Comparison of ENCODE assay signal across 23 cellular contexts in the genomic region with DNA sequence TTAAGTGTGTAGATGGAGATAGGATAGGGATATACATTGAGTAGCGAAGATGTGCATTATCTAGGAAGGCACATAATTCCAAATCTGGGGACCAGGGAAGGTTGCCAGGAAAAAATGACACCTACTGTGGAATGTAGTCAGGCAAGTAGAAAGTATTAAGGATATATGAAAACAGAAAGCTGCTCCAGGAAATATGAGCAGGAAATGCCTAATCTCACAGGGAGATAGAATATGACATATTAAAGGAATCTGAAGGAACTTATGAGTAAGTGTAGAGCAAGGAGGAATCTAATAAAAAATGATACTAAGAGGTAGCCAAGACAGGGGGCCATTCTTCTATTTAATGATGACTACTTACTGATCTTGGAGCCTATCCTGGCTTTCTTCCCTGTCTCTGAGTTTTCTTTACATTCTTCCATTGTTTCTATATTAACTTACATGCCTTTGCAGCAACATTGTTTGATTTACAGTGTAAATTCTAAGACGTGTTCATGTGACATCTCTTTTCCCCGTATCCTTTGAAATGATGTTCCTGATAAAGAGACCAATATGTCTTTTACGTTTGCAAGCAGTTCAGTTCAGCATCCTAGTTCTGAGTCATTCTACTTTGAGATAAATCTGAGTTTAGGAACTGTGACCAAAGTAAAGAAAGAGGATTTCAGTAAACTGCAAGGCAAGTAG. TPM values are rescaled to one million over a fixed set of nuclear protein-coding genes. Genes with fewer than 3 reads are reported as not detected.
DNase-seq lines count a peak whose midpoint lies in the region; ATAC-seq and TF ChIP-seq lines count a peak whose summit lies in the region.
"Had no signal": no experiment of that assay in that cellular context is flagged by ENCODE, and none has a peak within 500 bp of the region (broad histone marks: within the 10 kb centered on the region; RNA-seq: fewer than 3 reads in every experiment).

No MANE protein-coding gene starts in this region.

- H3K79me2 ChIP-seq in mammary epithelial cell (ENCODE audit: insufficient read depth, low read length), result no peaks in the 10 kb centered on the region

- peaks cover 7% of the 10 kb centered on the region for H3K4me1 Mint-ChIP-seq in MCF 10A (ENCODE audit: insufficient read depth, unreplicated experiment)
- H3K4me1 Mint-ChIP-seq: activated CD4-positive, alpha-beta T cell treated with anti-CD3 and anti-CD28 coated beads for 36 hours; CD14-positive monocyte; IgD-negative memory B cell; naive thymus-derived CD8-positive, alpha-beta T cell had no signal

- no peaks in the 10 kb centered on the region for H3K36me3 Mint-ChIP-seq in MCF 10A (ENCODE audit: insufficient read depth, unreplicated experiment)
- H3K36me3 Mint-ChIP-seq: CD14-positive monocyte; IgD-negative memory B cell; naive thymus-derived CD8-positive, alpha-beta T cell had no signal

- peaks cover 16% of the 10 kb centered on the region for H3K4me1 ChIP-seq in mammary epithelial cell (ENCODE audit: insufficient read depth, low read length)
- H3K4me1 ChIP-seq in psoas muscle, result no peaks in the 10 kb centered on the region
- H3K4me1 ChIP-seq: HAP-1, tibial artery had no signal

- H3K36me3 ChIP-seq in mammary epithelial cell (ENCODE audit: insufficient read depth, low read length), result no peaks in the 10 kb centered on the region
- no peaks in the 10 kb centered on the region for H3K36me3 ChIP-seq in SK-N-MC (ENCODE audit: insufficient read depth, low read length)
- H3K36me3 ChIP-seq in psoas muscle (ENCODE audit: insufficient read depth in 1 of 2, low read depth in 1 of 2), result no peaks in the 10 kb centered on the region
- H3K36me3 ChIP-seq: HAP-1, tibial artery had no signal

- BruUV-seq in mammary epithelial cell (replicated peaks; lab: Mats Ljungman, UMichigan), result no TSS peak
- BruUV-seq in MCF 10A (replicated peaks; lab: Mats Ljungman, UMichigan), result no TSS peak

- dilution Hi-C loops in mammary epithelial cell (cut with HindIII; ENCODE audit: low sequenced_read_pairs), result no loop called here

- no peaks in the 10 kb centered on the region for H3K27me3 Mint-ChIP-seq in MCF 10A (ENCODE audit: insufficient read depth, unreplicated experiment)
- H3K27me3 Mint-ChIP-seq: activated CD4-positive, alpha-beta T cell treated with anti-CD3 and anti-CD28 coated beads for 36 hours; IgD-negative memory B cell; naive thymus-derived CD8-positive, alpha-beta T cell had no signal

- DNase-seq in mammary epithelial cell, result peak; percentile 24
- no peak for DNase-seq in MCF 10A (ENCODE audit: unreplicated experiment)
- peak; percentile 37 for DNase-seq in SK-N-MC (ENCODE audit: low read depth, low spot score)
- peak; percentile 77 for DNase-seq in fibroblast of the aortic adventitia (ENCODE audit: low read depth)
- DNase-seq in psoas muscle, result no peak
- no peak for DNase-seq in NCI-H748 treated with DMSO at 0.1 percent for 48 hours (lab: John Stamatoyannopoulos, UW)
- no peak for DNase-seq in T-helper 2 cell
- DNase-seq: activated CD4-positive, alpha-beta T cell treated with anti-CD3 and anti-CD28 coated beads for 36 hours; activated naive CD4-positive, alpha-beta T cell; DMS153; erythroblast; head of caudate nucleus; naive thymus-derived CD8-positive, alpha-beta T cell; NCI-H1930; NCI-H510A treated with DMSO at 0.1 percent for 48 hours; posterior cingulate gyrus; tibial artery had no signal

- no peak overlapping the region for H3K27ac ChIP-seq in mammary epithelial cell (ENCODE audit: insufficient read depth, low read depth, low read length)
- H3K27ac ChIP-seq in SK-N-MC, result peak overlapping the region; percentile 40; the same call in 1 of the 2 replicates
- no peak overlapping the region for H3K27ac ChIP-seq in psoas muscle
- H3K27ac ChIP-seq: 22Rv1, tibial artery had no signal

- H3K4me3 Mint-ChIP-seq in MCF 10A (ENCODE audit: unreplicated experiment), result no peak overlapping the region
- H3K4me3 Mint-ChIP-seq: activated CD4-positive, alpha-beta T cell treated with anti-CD3 and anti-CD28 coated beads for 36 hours; CD14-positive monocyte; IgD-negative memory B cell; naive thymus-derived CD8-positive, alpha-beta T cell had no signal

- H3K9me3 ChIP-seq in mammary epithelial cell (replicated peaks; ENCODE audit: insufficient read depth, low read length) (no peaks in the 10 kb centered on the region), SK-N-MC (ENCODE audit: low read depth, low read length) (no peaks in the 10 kb centered on the region), psoas muscle (no peaks in the 10 kb centered on the region)
- H3K9me3 ChIP-seq: HAP-1, tibial artery had no signal

- no peak overlapping the region for H3K9ac ChIP-seq in mammary epithelial cell (ENCODE audit: insufficient read depth, low read length)
- no peak overlapping the region for H3K9ac ChIP-seq in SK-N-MC (ENCODE audit: insufficient read length)

- no peaks in the 10 kb centered on the region for H3K9me3 Mint-ChIP-seq in MCF 10A (ENCODE audit: unreplicated experiment)
- H3K9me3 Mint-ChIP-seq: CD14-positive monocyte had no signal

- peak overlapping the region; percentile 30 for H3K4me2 ChIP-seq in mammary epithelial cell (ENCODE audit: insufficient read depth, low read depth, low read length)

- in situ Hi-C loops in mammary epithelial cell (cut with MboI; ENCODE audit: low sequenced_read_pairs in 2 of 2), result no loop called here

- TF ChIP-seq CTCF in mammary epithelial cell (conservative IDR thresholded peaks at IDR 0.05 in 1 of 2, IDR thresholded peaks at IDR 0.05 in 1 of 2; ENCODE audit: extremely low read depth in 1 of 2, insufficient read depth in 1 of 2, low read depth in 1 of 2, low read length in 2 of 2), result no peak
- TF ChIP-seq CTCF in MCF 10A (IDR thresholded peaks at IDR 0.05; ENCODE audit: unreplicated experiment), result no peak
- TF ChIP-seq CTCF in fibroblast of the aortic adventitia (IDR thresholded peaks at IDR 0.05; ENCODE audit: insufficient read depth, low read length), result no peak
- TF ChIP-seq CTCF in psoas muscle (IDR thresholded peaks at IDR 0.05), result no peak

- H3K27ac Mint-ChIP-seq in MCF 10A (ENCODE audit: low read depth, unreplicated experiment), result no peak overlapping the region
- H3K27ac Mint-ChIP-seq: activated CD4-positive, alpha-beta T cell treated with anti-CD3 and anti-CD28 coated beads for 36 hours; CD14-positive monocyte; IgD-negative memory B cell; naive thymus-derived CD8-positive, alpha-beta T cell had no signal

- POLR2A ChIA-PET in MCF 10A (lab: Yijun Ruan, JAX), result no interaction called here

- ATAC-seq in HG03457 (IDR thresholded peaks at IDR 0.05; ENCODE audit: unreplicated experiment) (no peak), psoas muscle (no peak)
- ATAC-seq: activated CD4-positive, alpha-beta T cell treated with anti-CD3 and anti-CD28 coated beads for 36 hours; naive thymus-derived CD8-positive, alpha-beta T cell had no signal

- H2AFZ ChIP-seq in mammary epithelial cell (ENCODE audit: low read depth, low read length), result peak overlapping the region; percentile 42

- intact Hi-C loops in mammary epithelial cell (cut with micrococcal nuclease), result no loop called here
- intact Hi-C loops in MCF 10A (cut with micrococcal nuclease), result no loop called here
- intact Hi-C loops in psoas muscle (cut with DNase I), result no loop called here

- CTCF ChIA-PET in mammary epithelial cell (lab: Charles Lee; ENCODE audit: low non-redundant PET) (no interaction called here), MCF 10A (lab: Yijun Ruan, JAX) (interaction anchor here (1.0 kb wide), 1 partner anchor 8 kb away, joined by 3 read pairs; no protein-coding TSS in a partner anchor)

- H3K4me3 ChIP-seq in mammary epithelial cell (replicated peaks in 1 of 3; ENCODE audit: insufficient read depth in 1 of 3, low read depth in 2 of 3, low read length in 3 of 3) (no peak overlapping the region), SK-N-MC (peak overlapping the region; percentile 43), fibroblast of the aortic adventitia (ENCODE audit: low read depth, low read length) (no peak overlapping the region), psoas muscle (no peak overlapping the region)
- H3K4me3 ChIP-seq: HAP-1, tibial artery had no signal

- 34% methylated on average over 3 of the region's 4 CpGs for WGBS in mammary epithelial cell (ENCODE audit: low coverage, missing lambda C conversion rate)
- WGBS in psoas muscle, 3 donors, result 75 to 80% (median 78%) methylated on average over 4 of the region's 4 CpGs

- H3K27me3 ChIP-seq in mammary epithelial cell (ENCODE audit: insufficient read depth, low read length) (no peaks in the 10 kb centered on the region), psoas muscle (ENCODE audit: insufficient read depth in 3 of 3, low read length in 2 of 3) (no peaks in the 10 kb centered on the region)
- H3K27me3 ChIP-seq: tibial artery had no signal

- no peaks in the 10 kb centered on the region for H4K20me1 ChIP-seq in mammary epithelial cell (ENCODE audit: insufficient read depth, low read length)

RNA-seq across cellular contexts. Expression of a gene that starts 58.5 kb away (rescaled TPM):
- total RNA-seq in mammary epithelial cell (not detected), MCF 10A (2022) (not detected in 2 replicates), fibroblast of the aortic adventitia (ENCODE audit: low replicate concordance) (not detected in 2 replicates), psoas muscle (under 1 TPM in 2 of 4 donors, not detected in 2; 0.27 TPM)
- polyA plus RNA-seq in mammary epithelial cell (not detected), psoas muscle (under 1 TPM; 0.03 to 0.04 (median 0.04) TPM)
- polyA minus RNA-seq in mammary epithelial cell, result not detected
- total RNA-seq: activated CD4-positive, alpha-beta T cell treated with anti-CD3 and anti-CD28 coated beads for 36 hours; naive thymus-derived CD8-positive, alpha-beta T cell; SK-MEL-5 had no signal
- polyA plus RNA-seq: CD14-positive monocyte; IgD-negative memory B cell; naive thymus-derived CD8-positive, alpha-beta T cell had no signal

Comparison
In these comparisons a context has a peak if more than half of its experiments do, and no peak if none do; other contexts are left out.
1. DNase-seq: peak in mammary epithelial cell (single experiment), SK-N-MC (single experiment) and fibroblast of the aortic adventitia (single experiment); none in MCF 10A (single experiment), psoas muscle (0 of 2), NCI-H748 treated with DMSO at 0.1 percent for 48 hours (single experiment) and T-helper 2 cell (0 of 5).